In the genomic region with DNA sequence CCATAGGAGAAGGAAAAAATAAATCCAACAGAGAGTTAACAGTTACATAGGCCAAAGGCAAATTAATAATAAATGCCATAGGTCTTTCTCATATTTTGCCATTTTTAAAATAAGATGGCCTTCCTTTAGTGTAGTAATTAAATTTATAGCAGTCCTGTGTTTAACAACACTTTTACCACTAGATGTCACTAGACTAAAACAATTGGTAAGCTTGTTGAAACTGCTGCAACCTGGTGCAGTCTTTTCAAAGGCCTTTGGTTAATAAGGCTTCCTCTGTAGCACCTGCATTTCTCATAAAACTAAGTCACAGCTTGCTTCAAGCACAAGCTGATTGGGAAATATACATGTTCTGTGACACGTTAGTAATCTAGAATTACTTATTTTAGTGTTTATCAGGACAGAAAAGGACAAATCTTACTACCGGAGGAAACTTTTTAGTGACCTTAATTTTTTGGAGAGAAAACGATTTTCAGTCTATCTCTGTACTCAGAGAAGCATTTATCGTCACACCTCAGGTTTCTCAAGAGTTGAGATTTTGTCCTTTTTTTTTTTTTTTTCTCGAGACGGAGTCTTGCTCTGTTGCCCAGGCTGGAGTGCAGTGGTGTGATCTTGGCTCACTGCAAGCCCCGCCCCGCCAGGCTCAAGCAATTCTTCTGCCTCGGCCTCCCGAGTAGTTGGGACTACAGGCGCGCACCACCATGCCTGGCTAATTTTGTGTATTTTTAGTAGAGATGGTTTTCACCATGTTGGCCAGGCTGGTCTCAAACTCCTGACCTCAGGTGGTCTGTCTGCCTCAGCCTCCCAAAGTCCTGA, we compare ENCODE assay signal across 8 cellular contexts. TPM values are rescaled to one million over a fixed set of nuclear protein-coding genes. Genes with fewer than 3 reads are reported as not detected.
DNase-seq lines count a peak whose midpoint lies in the region; ATAC-seq, FAIRE-seq and TF ChIP-seq lines count a peak whose summit lies in the region.

No MANE protein-coding gene starts in this region.

- WGBS in pancreas, 2 donors = 71 to 79% methylated on average over 12 of the region's 12 CpGs

- H3K9me3 ChIP-seq in pancreas = no peaks in the 10 kb centered on the region

- H3K36me3 Mint-ChIP-seq in activated T-cell treated with anti-CD3 and anti-CD28 coated beads, Interleukin-2, amount 50 U/mL, for 24 hours (ENCODE audit: low read depth) = peaks cover 60% of the 10 kb centered on the region
- H3K36me3 Mint-ChIP-seq in WTC11 = peaks cover 10% of the 10 kb centered on the region

- H3K36me3 ChIP-seq in pancreas = no peaks in the 10 kb centered on the region

- CTCF ChIA-PET in WTC11 (lab: Charles Lee) = interaction anchor here (0.6 to 2.5 kb wide), 14 partner anchors 9 to 1611 kb away, joined by 3 to 11 read pairs (median 4); a partner anchor contains a TSS

- ATAC-seq in HG03196 (IDR thresholded peaks at IDR 0.05; ENCODE audit: unreplicated experiment) (peak; percentile 62), WTC11 (peak; percentile 79), pancreas (peak; percentile 78 to 90 (median 89)), HG02678 (IDR thresholded peaks at IDR 0.05; ENCODE audit: unreplicated experiment) (no peak)

- peaks cover 5% of the 10 kb centered on the region for H3K9me3 Mint-ChIP-seq in activated T-cell treated with anti-CD3 and anti-CD28 coated beads, Interleukin-2, amount 50 U/mL, for 24 hours
- H3K9me3 Mint-ChIP-seq in WTC11 = peaks cover 6% of the 10 kb centered on the region

- no peaks in the 10 kb centered on the region for H3K27me3 ChIP-seq in pancreas

- peak overlapping the region; percentile 2 for H3K27ac Mint-ChIP-seq in activated T-cell treated with anti-CD3 and anti-CD28 coated beads, Interleukin-2, amount 50 U/mL, for 24 hours
- H3K27ac Mint-ChIP-seq in WTC11 = no peak overlapping the region

- H3K4me1 Mint-ChIP-seq in activated T-cell treated with anti-CD3 and anti-CD28 coated beads, Interleukin-2, amount 50 U/mL, for 24 hours (ENCODE audit: low read depth) = peaks cover 45% of the 10 kb centered on the region
- peaks cover 9% of the 10 kb centered on the region for H3K4me1 Mint-ChIP-seq in WTC11

- intact Hi-C loops in pancreas (cut with DNase I) = loop anchor here in 2 of 3 donors (5.0 to 10.0 kb wide), 4 partner anchors 188 to 338 kb away; a partner anchor contains a TSS

- peak; percentile 96 for FAIRE-seq in pancreas (lab: Jason Lieb, UNC)

- H3K4me3 Mint-ChIP-seq in activated T-cell treated with anti-CD3 and anti-CD28 coated beads, Interleukin-2, amount 50 U/mL, for 24 hours = no peak overlapping the region
- H3K4me3 Mint-ChIP-seq in WTC11 = no peak overlapping the region

- H3K27ac ChIP-seq in pancreas = no peak overlapping the region

- POLR2A ChIA-PET in WTC11 (lab: Charles Lee) = no interaction called here

- H3K27me3 Mint-ChIP-seq in activated T-cell treated with anti-CD3 and anti-CD28 coated beads, Interleukin-2, amount 50 U/mL, for 24 hours = no peaks in the 10 kb centered on the region
- H3K27me3 Mint-ChIP-seq in WTC11 (ENCODE audit: low read depth) = no peaks in the 10 kb centered on the region

- TF ChIP-seq CTCF in WTC11 (IDR thresholded peaks at IDR 0.05) = peak; percentile 45
- TF ChIP-seq CTCF in pancreas (IDR thresholded peaks at IDR 0.05) = peak; percentile 25 to 65 (median 57)

- DNase-seq in activated T-cell treated with anti-CD3 and anti-CD28 coated beads, Interleukin-2, amount 50 U/mL, for 24 hours = no peak
- no peak for DNase-seq in activated T-cell treated with anti-CD3 and anti-CD28 coated beads, Interleukin-2, amount 50 U/mL, for 48 hours
- DNase-seq in NCI-H2227 treated with DMSO at 0.1 percent for 48 hours (lab: John Stamatoyannopoulos, UW) (peak; percentile 72), WTC11 (ENCODE audit: low spot score) (no peak), foreskin melanocyte (peak; percentile 57), pancreas (no peak)

- no peak overlapping the region for H3K4me3 ChIP-seq in pancreas

- H3K4me1 ChIP-seq in pancreas = peaks cover 4 to 8% (median 7%) of the 10 kb centered on the region in 3 donors

TF ChIP-seq in WTC11, 78 proteins besides CTCF, POLR2A, EP300 and RAD21:
- TF ChIP-seq ZNF121 (CRISPR knock-in tag; IDR thresholded peaks at IDR 0.05) = peak; percentile 66; the same call in 1 of the 2 replicates
- TF ChIP-seq, protein P1, sequence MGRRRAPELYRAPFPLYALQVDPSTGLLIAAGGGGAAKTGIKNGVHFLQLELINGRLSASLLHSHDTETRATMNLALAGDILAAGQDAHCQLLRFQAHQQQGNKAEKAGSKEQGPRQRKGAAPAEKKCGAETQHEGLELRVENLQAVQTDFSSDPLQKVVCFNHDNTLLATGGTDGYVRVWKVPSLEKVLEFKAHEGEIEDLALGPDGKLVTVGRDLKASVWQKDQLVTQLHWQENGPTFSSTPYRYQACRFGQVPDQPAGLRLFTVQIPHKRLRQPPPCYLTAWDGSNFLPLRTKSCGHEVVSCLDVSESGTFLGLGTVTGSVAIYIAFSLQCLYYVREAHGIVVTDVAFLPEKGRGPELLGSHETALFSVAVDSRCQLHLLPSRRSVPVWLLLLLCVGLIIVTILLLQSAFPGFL (CRISPR knock-in tag; IDR thresholded peaks at IDR 0.05; ENCODE audit: borderline replicate concordance) = no peak

RNA-seq across cellular contexts. Expression of a gene that starts 20.0 kb away (rescaled TPM):
- total RNA-seq in WTC11 (2021) (13.2 to 16.4 TPM (median 15.1 TPM) in 3 replicates), pancreas (10 to 100 TPM in 2 of 6 donors, 1 to 10 TPM in 4; 7.4 to 10.9 (median 9.1) TPM)
- 1 to 10 TPM; 3.7 to 5.6 TPM for polyA plus RNA-seq in pancreas

RNA-seq across cellular contexts. Expression of a gene that starts 26.8 kb away (rescaled TPM):
- total RNA-seq in WTC11 (2021) (6.8 to 10.7 TPM (median 10.6 TPM) in 3 replicates), pancreas (10 to 100 TPM; 15.7 to 21.6 (median 18.0) TPM)
- 10 to 100 TPM in 1 of 2 donors, 1 to 10 TPM in 1; 7.0 to 13.7 TPM for polyA plus RNA-seq in pancreas

Comparison
In these comparisons a context has a peak if more than half of its experiments do, and no peak if none do; other contexts are left out.
1. DNase-seq: peak in NCI-H2227 treated with DMSO at 0.1 percent for 48 hours (single experiment) and foreskin melanocyte (single experiment); none in activated T-cell treated with anti-CD3 and anti-CD28 coated beads, Interleukin-2, amount 50 U/mL, for 24 hours (single experiment), activated T-cell treated with anti-CD3 and anti-CD28 coated beads, Interleukin-2, amount 50 U/mL, for 48 hours (0 of 2), WTC11 (single experiment) and pancreas (0 of 6).